In genomic region chr5:96336351-96336985, GRCh38 we compare ENCODE assay signal across 8 cellular contexts.
DNase-seq lines count a peak whose midpoint lies in the region; ATAC-seq and TF ChIP-seq lines count a peak whose summit lies in the region.

No MANE protein-coding gene starts in this region.

- no peak overlapping the region for H3K4me3 ChIP-seq in CD8-positive, alpha-beta memory T cell (ENCODE audit: low read length)
- H3K4me3 ChIP-seq in OCI-LY3 (ENCODE audit: low read length) (peak overlapping the region; percentile 77), tibial artery (no peak overlapping the region)

- peak overlapping the region; percentile 73 for H3K9ac ChIP-seq in OCI-LY3 (ENCODE audit: low read length)

- H3K27me3 ChIP-seq in CD8-positive, alpha-beta memory T cell (ENCODE audit: insufficient read depth, low read length, poor library complexity, severe bottlenecking), result no peaks in the 10 kb centered on the region
- H3K27me3 ChIP-seq in OCI-LY3 (ENCODE audit: low read depth, low read length) (no peaks in the 10 kb centered on the region), foreskin keratinocyte (no peaks in the 10 kb centered on the region), tibial artery (no peaks in the 10 kb centered on the region)

- no peaks in the 10 kb centered on the region for H3K36me3 Mint-ChIP-seq in CD8-positive, alpha-beta memory T cell

- no peak overlapping the region for H3K27ac Mint-ChIP-seq in CD8-positive, alpha-beta memory T cell

- H3K9me3 Mint-ChIP-seq in CD8-positive, alpha-beta memory T cell, result no peaks in the 10 kb centered on the region

- no peaks in the 10 kb centered on the region for H3K4me1 Mint-ChIP-seq in CD8-positive, alpha-beta memory T cell

- intact Hi-C loops in tibial artery (cut with DNase I; ENCODE audit: low total_unique reads), result loop anchor here (2.0 kb wide), 2 partner anchors 376 to 478 kb away; partner anchors contain the start of gene ELL2

- no peaks in the 10 kb centered on the region for H3K4me1 ChIP-seq in CD8-positive, alpha-beta memory T cell (ENCODE audit: insufficient read depth, low read length)
- H3K4me1 ChIP-seq in OCI-LY3 (ENCODE audit: low read length), result peaks cover 54% of the 10 kb centered on the region
- peaks cover 10% of the 10 kb centered on the region for H3K4me1 ChIP-seq in foreskin keratinocyte
- peaks cover 0 to 93% (median 70%) of the 10 kb centered on the region in 4 donors for H3K4me1 ChIP-seq in tibial artery

- peak overlapping the region; percentile 75; the same call in 1 of the 2 replicates for H2AFZ ChIP-seq in OCI-LY3 (ENCODE audit: low read depth, low read length)

- H3K79me2 ChIP-seq in OCI-LY3 (ENCODE audit: low read length), result no peaks in the 10 kb centered on the region

- DNase-seq in CD8-positive, alpha-beta memory T cell, result peak; percentile 20 to 57 (median 51)
- DNase-seq in activated T-helper 1 cell treated with Interleukin-2 at 50 U/mL for 16 hours (ENCODE audit: low read depth) (peak; percentile 5), foreskin keratinocyte (peak in 1 of 2 donors; percentile 78), non-pigmented ciliary epithelial cell (ENCODE audit: low read depth) (peak; percentile 86), tibial artery (peak; percentile 87 to 92)

- TF ChIP-seq CTCF in OCI-LY3 (IDR thresholded peaks at IDR 0.05; ENCODE audit: low read depth, low read length), result peak; percentile 82
- TF ChIP-seq CTCF in foreskin keratinocyte (conservative IDR thresholded peaks at IDR 0.05), result peak; percentile 95
- TF ChIP-seq CTCF in tibial artery (IDR thresholded peaks at IDR 0.05), result peak; percentile 87

- H3K9me3 ChIP-seq in CD8-positive, alpha-beta memory T cell (ENCODE audit: low read length), result no peaks in the 10 kb centered on the region
- H3K9me3 ChIP-seq in OCI-LY3 (ENCODE audit: insufficient read depth, low read length) (no peaks in the 10 kb centered on the region), tibial artery (no peaks in the 10 kb centered on the region)

- H4K20me1 ChIP-seq in OCI-LY3 (ENCODE audit: insufficient read depth, low read length), result no peaks in the 10 kb centered on the region

- POLR2A ChIA-PET in CD8-positive, alpha-beta memory T cell (lab: Charles Lee), result interaction anchor here (0.6 to 0.9 kb wide), 2 partner anchors 467 to 478 kb away, joined by 3 read pairs; no protein-coding TSS in a partner anchor

- no peaks in the 10 kb centered on the region for H3K36me3 ChIP-seq in CD8-positive, alpha-beta memory T cell (ENCODE audit: insufficient read depth, low read length)
- H3K36me3 ChIP-seq in OCI-LY3 (replicated peaks; ENCODE audit: low read depth, low read length), result no peaks in the 10 kb centered on the region
- no peaks in the 10 kb centered on the region for H3K36me3 ChIP-seq in tibial artery

- H3K27me3 Mint-ChIP-seq in CD8-positive, alpha-beta memory T cell, result peaks cover 5 to 27% of the 10 kb centered on the region in 2 donors

- CTCF ChIA-PET in CD8-positive, alpha-beta memory T cell (lab: Charles Lee), result interaction anchor here (0.8 to 4.7 kb wide), 21 partner anchors 8 to 691 kb away, joined by 3 to 76 read pairs (median 4); partner anchors contain the start of gene ELL2

- H3K4me3 Mint-ChIP-seq in CD8-positive, alpha-beta memory T cell, result no peak overlapping the region

- no peak overlapping the region for H3K27ac ChIP-seq in CD8-positive, alpha-beta memory T cell (ENCODE audit: low read depth, low read length)
- H3K27ac ChIP-seq in OCI-LY3 (ENCODE audit: low read length) (peak overlapping the region; percentile 80), foreskin keratinocyte (peak overlapping the region; percentile 64), tibial artery (peak overlapping the region; percentile 84 to 87)

- H3K4me2 ChIP-seq in OCI-LY3 (ENCODE audit: low read length), result peak overlapping the region; percentile 98

- peak; percentile 66 for ATAC-seq in GM19397 (IDR thresholded peaks at IDR 0.05; ENCODE audit: unreplicated experiment)
- peak; percentile 53 for ATAC-seq in HG03521 (IDR thresholded peaks at IDR 0.05; ENCODE audit: unreplicated experiment)
- peak; percentile 83 for ATAC-seq in foreskin keratinocyte
